8 cellular contexts compared by ENCODE assay signal in genomic region chr15:44545934-44546802, GRCh38. TPM values are rescaled to one million over a fixed set of nuclear protein-coding genes. Genes with fewer than 3 reads are reported as not detected.
A peak's percentile ranks its signal among the peaks of the same experiment; 100 is the strongest.
DNase-seq lines count a peak whose midpoint lies in the region; ATAC-seq, FAIRE-seq and TF ChIP-seq lines count a peak whose summit lies in the region.

No MANE protein-coding gene starts in this region.

- POLR2A ChIA-PET in CD8-positive, alpha-beta T cell (lab: Charles Lee): interaction anchor here (0.6 to 1.2 kb wide), 6 partner anchors 8 to 167 kb away, joined by 3 to 5 read pairs (median 3); partner anchors contain the start of gene EIF3J

- H3K4me3 Mint-ChIP-seq in CD8-positive, alpha-beta T cell: peak overlapping the region; percentile 27

- no peaks in the 10 kb centered on the region for H3K27me3 Mint-ChIP-seq in CD8-positive, alpha-beta T cell (ENCODE audit: low read depth)

- no peak overlapping the region for H3K4me2 ChIP-seq in mesendoderm (ENCODE audit: low read length)

- CTCF ChIA-PET in CD8-positive, alpha-beta T cell (lab: Charles Lee): interaction anchor here (0.7 to 2.0 kb wide), 11 partner anchors 8 to 135 kb away, joined by 3 to 5 read pairs (median 4); partner anchors contain the start of gene CTDSPL2

- H3K79me1 ChIP-seq in mesendoderm (ENCODE audit: low read length): peaks cover 6% of the 10 kb centered on the region

- no peak overlapping the region for H3K4ac ChIP-seq in mesendoderm (ENCODE audit: low read depth, low read length)

- no peaks in the 10 kb centered on the region for H3K9me3 Mint-ChIP-seq in CD8-positive, alpha-beta T cell

- H3K36me3 ChIP-seq in CD8-positive, alpha-beta T cell (ENCODE audit: insufficient read depth, low read length): peaks cover 6% of the 10 kb centered on the region
- H3K36me3 ChIP-seq in mesendoderm (ENCODE audit: control insufficient read depth, insufficient read depth, low read length): no peaks in the 10 kb centered on the region

- H3K27ac ChIP-seq in CD8-positive, alpha-beta T cell (ENCODE audit: low read depth, low read length): no peak overlapping the region
- H3K27ac ChIP-seq in mesendoderm (ENCODE audit: low read depth, low read length): no peak overlapping the region

- H2AK5ac ChIP-seq in mesendoderm (ENCODE audit: low read length): no peak overlapping the region

- no peak for TF ChIP-seq CTCF in CD8-positive, alpha-beta T cell (IDR thresholded peaks at IDR 0.05)

- no peak overlapping the region for H3K23ac ChIP-seq in mesendoderm (ENCODE audit: low read length)

- H2BK15ac ChIP-seq in mesendoderm (replicated peaks; ENCODE audit: low read depth): no peak overlapping the region

- no peak overlapping the region for H2BK5ac ChIP-seq in mesendoderm (ENCODE audit: low read length)

- H3K18ac ChIP-seq in mesendoderm (ENCODE audit: low read length): no peak overlapping the region

- no peak overlapping the region for H3K9ac ChIP-seq in mesendoderm (ENCODE audit: low read length)

- no peak overlapping the region for H4K5ac ChIP-seq in mesendoderm (ENCODE audit: low read length)

- H3K4me1 Mint-ChIP-seq in CD8-positive, alpha-beta T cell (ENCODE audit: low read depth): peaks cover 62% of the 10 kb centered on the region

- peak overlapping the region; percentile 52 for H3K27ac Mint-ChIP-seq in CD8-positive, alpha-beta T cell

- WGBS in mesendoderm (ENCODE audit: extremely low coverage, insufficient coverage, low lambda C conversion rate): no CpG with 5 or more reads among the region's 5 CpGs

- DNase-seq in CD8-positive, alpha-beta T cell: peak in 1 of 7 experiments; percentile 23
- DNase-seq in M059J (ENCODE audit: low read depth): peak; percentile 67
- peak; percentile 13 for DNase-seq in activated naive CD8-positive, alpha-beta T cell treated with anti-CD3 and anti-CD28 coated beads, Interleukin-2, amount 50 U/mL, for 16 hours (ENCODE audit: low read depth, low spot score)
- peak; percentile 33 for DNase-seq in mesendoderm
- DNase-seq in foreskin melanocyte: no peak
- no peak for DNase-seq in frontal cortex (ENCODE audit: low spot score in 2 of 2)

- no peak overlapping the region for H3K4me3 ChIP-seq in CD8-positive, alpha-beta T cell (ENCODE audit: low read depth, low read length)
- H3K4me3 ChIP-seq in mesendoderm (ENCODE audit: low read length): no peak overlapping the region

- peak; percentile 66 for ATAC-seq in CD8-positive, alpha-beta T cell
- peak; percentile 90 for ATAC-seq in GM19463 (IDR thresholded peaks at IDR 0.05; ENCODE audit: unreplicated experiment)
- ATAC-seq in GM19023 (IDR thresholded peaks at IDR 0.05; ENCODE audit: unreplicated experiment): no peak

- peaks cover 30% of the 10 kb centered on the region for H3K4me1 ChIP-seq in CD8-positive, alpha-beta T cell (ENCODE audit: insufficient read depth, low read length)
- H3K4me1 ChIP-seq in mesendoderm (ENCODE audit: control insufficient read depth, low read depth, low read length): no peaks in the 10 kb centered on the region

- FAIRE-seq in frontal cortex (lab: Jason Lieb, UNC): no peak

- peaks cover 39% of the 10 kb centered on the region for H3K36me3 Mint-ChIP-seq in CD8-positive, alpha-beta T cell

- no peak overlapping the region for H2BK120ac ChIP-seq in mesendoderm (ENCODE audit: low read depth, low read length)

- no peak overlapping the region for H3K56ac ChIP-seq in mesendoderm (ENCODE audit: low read length)

- no peak overlapping the region for H4K8ac ChIP-seq in mesendoderm (ENCODE audit: low read depth, low read length)

- no peaks in the 10 kb centered on the region for H3K9me3 ChIP-seq in CD8-positive, alpha-beta T cell (ENCODE audit: low read length)

- intact Hi-C loops in CD8-positive, alpha-beta T cell (cut with DNase I, micrococcal nuclease): loop anchor here in 1 of 2 experiments (1.0 kb wide), 1 partner anchor 9 kb away; the partner anchor contains the start of gene EIF3J

- H3K79me2 ChIP-seq in mesendoderm (ENCODE audit: control insufficient read depth, insufficient read depth, low read length): peaks cover 25% of the 10 kb centered on the region

- no peaks in the 10 kb centered on the region for H3K27me3 ChIP-seq in CD8-positive, alpha-beta T cell (ENCODE audit: insufficient read depth, low read length)
- H3K27me3 ChIP-seq in mesendoderm (ENCODE audit: insufficient read depth, low read length, poor library complexity): no peaks in the 10 kb centered on the region

RNA-seq across cellular contexts. Expression of gene EIF3J, which starts 9.2 kb away (rescaled TPM):
- 10 to 100 TPM; 63.7 to 68.9 TPM for total RNA-seq in CD8-positive, alpha-beta T cell
- 26.9 and 49.2 TPM in 2 replicates for total RNA-seq in M059J (2014; rRNA removed; shearing (Covaris generic))
- polyA plus RNA-seq in mesendoderm (2013, experiment 1 of 2): 74.9 TPM
- polyA plus RNA-seq in mesendoderm (2013, experiment 2 of 2): 75.2 TPM
- total RNA-seq in frontal cortex: 63.6 TPM

Comparison
In these comparisons a context has a peak if more than half of its experiments do, and no peak if none do; other contexts are left out.
1. DNase-seq: peak in M059J (single experiment), activated naive CD8-positive, alpha-beta T cell treated with anti-CD3 and anti-CD28 coated beads, Interleukin-2, amount 50 U/mL, for 16 hours (single experiment) and mesendoderm (single experiment); none in foreskin melanocyte (single experiment) and frontal cortex (0 of 2).